9 cellular contexts compared by ENCODE assay signal in the genomic region with DNA sequence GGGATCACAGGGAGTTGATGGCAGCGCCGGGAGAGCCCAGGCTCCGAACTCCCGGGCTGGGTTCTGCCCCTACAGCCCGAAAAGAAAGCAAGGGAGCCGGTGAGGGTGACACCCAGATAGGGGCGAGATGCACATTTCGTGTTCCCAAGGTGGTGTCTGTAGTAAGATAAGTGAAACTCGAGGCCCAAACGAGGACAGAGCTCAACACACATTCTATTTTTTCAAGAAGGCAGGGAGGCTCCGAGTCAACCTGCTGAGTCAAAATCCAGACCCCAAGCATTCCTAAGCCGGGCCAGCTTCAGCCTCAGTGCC. TPM values are rescaled to one million over a fixed set of nuclear protein-coding genes. Genes with fewer than 3 reads are reported as not detected.
DNase-seq lines count a peak whose midpoint lies in the region; TF ChIP-seq lines count a peak whose summit lies in the region.
"Had no signal": no experiment of that assay in that cellular context is flagged by ENCODE, and none has a peak within 500 bp of the region (broad histone marks: within the 10 kb centered on the region; RNA-seq: fewer than 3 reads in every experiment).

No MANE protein-coding gene starts in this region.

- H3K27ac ChIP-seq in liver (ENCODE audit: low read depth in 1 of 2, low read length in 2 of 2) (peak overlapping the region; percentile 83 to 92), tibial artery (peak overlapping the region; percentile 99)

- peak overlapping the region in 1 of 2 donors; percentile 36 for H3K9ac ChIP-seq in liver (ENCODE audit: low read depth in 1 of 2, low read length in 2 of 2)

- peaks cover 0 to 11% (median 6%) of the 10 kb centered on the region in 4 donors for H3K4me1 ChIP-seq in liver (ENCODE audit: control insufficient read depth in 4 of 4, insufficient read depth in 4 of 4, low read length in 3 of 4)
- peaks cover 0 to 13% (median 7%) of the 10 kb centered on the region in 4 donors for H3K4me1 ChIP-seq in tibial artery

- no peaks in the 10 kb centered on the region for H3K36me3 Mint-ChIP-seq in activated naive CD4-positive, alpha-beta T cell treated with anti-CD3 and anti-CD28 coated beads for 36 hours (ENCODE audit: low read depth)
- no peaks in the 10 kb centered on the region for H3K36me3 Mint-ChIP-seq in activated naive CD8-positive, alpha-beta T cell

- H3K4me3 Mint-ChIP-seq in activated naive CD4-positive, alpha-beta T cell treated with anti-CD3 and anti-CD28 coated beads for 36 hours, result peak overlapping the region; percentile 79
- peak overlapping the region; percentile 72 for H3K4me3 Mint-ChIP-seq in activated naive CD8-positive, alpha-beta T cell

- 33% methylated on average over 12 of the region's 12 CpGs for WGBS in liver

- H3K27ac Mint-ChIP-seq in activated naive CD4-positive, alpha-beta T cell treated with anti-CD3 and anti-CD28 coated beads for 36 hours, result peak overlapping the region; percentile 74
- H3K27ac Mint-ChIP-seq in activated naive CD8-positive, alpha-beta T cell, result peak overlapping the region; percentile 90

- no peak for DNase-seq in activated naive CD4-positive, alpha-beta T cell treated with anti-CD3 and anti-CD28 coated beads for 36 hours
- no peak for DNase-seq in activated naive CD4-positive, alpha-beta T cell treated with Interleukin-2 at 50 U/mL for 16 hours
- DNase-seq in tibial artery (no peak), DMS 273 (lab: John Stamatoyannopoulos, UW; ENCODE audit: unreplicated experiment) (no peak), superior temporal gyrus (ENCODE audit: extremely low spot score) (no peak)
- no peak for DNase-seq in activated effector memory CD4-positive, alpha-beta T cell treated with anti-CD3 and anti-CD28 coated beads, Interleukin-2, amount 50 U/mL, for 16 hours

- no peaks in the 10 kb centered on the region for H3K27me3 Mint-ChIP-seq in activated naive CD4-positive, alpha-beta T cell treated with anti-CD3 and anti-CD28 coated beads for 36 hours (ENCODE audit: low read depth)
- H3K27me3 Mint-ChIP-seq in activated naive CD8-positive, alpha-beta T cell, result no peaks in the 10 kb centered on the region

- CTCF ChIA-PET in activated naive CD4-positive, alpha-beta T cell treated with anti-CD3 and anti-CD28 coated beads for 36 hours (lab: Charles Lee), result interaction anchor here (0.8 to 3.5 kb wide), 7 partner anchors 8 to 71 kb away, joined by 3 to 19 read pairs (median 4); no protein-coding TSS in a partner anchor

- intact Hi-C loops in activated naive CD4-positive, alpha-beta T cell treated with anti-CD3 and anti-CD28 coated beads for 36 hours (cut with micrococcal nuclease), result loop anchor here (1.0 to 2.0 kb wide), 4 partner anchors 9 to 146 kb away; no protein-coding TSS in a partner anchor
- intact Hi-C loops in tibial artery (cut with DNase I; ENCODE audit: low total_unique reads), result loop anchor here (10.0 kb wide), 1 partner anchor 530 kb away; a partner anchor contains a TSS

- TF ChIP-seq CTCF in liver (IDR thresholded peaks at IDR 0.05; ENCODE audit: low read depth, low read length, missing input control) (no peak), tibial artery (IDR thresholded peaks at IDR 0.05) (no peak)

- H3K9me3 ChIP-seq in liver (ENCODE audit: control insufficient read depth in 4 of 4, low read length in 3 of 4) (no peaks in the 10 kb centered on the region), tibial artery (no peaks in the 10 kb centered on the region)

- no peaks in the 10 kb centered on the region for H3K27me3 ChIP-seq in liver (ENCODE audit: control insufficient read depth in 4 of 4, insufficient read depth in 4 of 4, low read length in 3 of 4)
- no peaks in the 10 kb centered on the region for H3K27me3 ChIP-seq in tibial artery

- H3K9me3 Mint-ChIP-seq in activated naive CD4-positive, alpha-beta T cell treated with anti-CD3 and anti-CD28 coated beads for 36 hours, result no peaks in the 10 kb centered on the region
- no peaks in the 10 kb centered on the region for H3K9me3 Mint-ChIP-seq in activated naive CD8-positive, alpha-beta T cell (ENCODE audit: low read depth)

- TF ChIP-seq RAD21 in liver (IDR thresholded peaks at IDR 0.05), result no peak

- H3K4me3 ChIP-seq in liver (ENCODE audit: low read depth in 1 of 3, low read length in 3 of 3), result peak overlapping the region in 2 of 3 donors; percentile 35 to 88
- peak overlapping the region; percentile 98 to 100 for H3K4me3 ChIP-seq in tibial artery

- H3K36me3 ChIP-seq in liver (ENCODE audit: control insufficient read depth in 4 of 4, insufficient read depth in 3 of 4, low read depth in 1 of 4, low read length in 3 of 4), result no peaks in the 10 kb centered on the region
- H3K36me3 ChIP-seq in tibial artery, result no peaks in the 10 kb centered on the region

- H3K4me1 Mint-ChIP-seq in activated naive CD4-positive, alpha-beta T cell treated with anti-CD3 and anti-CD28 coated beads for 36 hours (ENCODE audit: low read depth), result peaks cover 27% of the 10 kb centered on the region
- peaks cover 33% of the 10 kb centered on the region for H3K4me1 Mint-ChIP-seq in activated naive CD8-positive, alpha-beta T cell (ENCODE audit: low read depth)

TF ChIP-seq in liver, 16 proteins besides CTCF, POLR2A, EP300 and RAD21:
- TF ChIP-seq RXRA (IDR thresholded peaks at IDR 0.05) (no peak), FOXA1 (IDR thresholded peaks at IDR 0.05) (no peak), GABPA (IDR thresholded peaks at IDR 0.05 in 1 of 2, conservative IDR thresholded peaks at IDR 0.05 in 1 of 2) (no peak), FOXA2 (IDR thresholded peaks at IDR 0.05) (no peak), NR2F2 (IDR thresholded peaks at IDR 0.05) (no peak), YY1 (IDR thresholded peaks at IDR 0.05) (no peak), TAF1 (conservative IDR thresholded peaks at IDR 0.05) (no peak), HNF4A (conservative IDR thresholded peaks at IDR 0.05) (no peak), HNF4G (IDR thresholded peaks at IDR 0.05) (no peak)
- TF ChIP-seq, protein P1, sequence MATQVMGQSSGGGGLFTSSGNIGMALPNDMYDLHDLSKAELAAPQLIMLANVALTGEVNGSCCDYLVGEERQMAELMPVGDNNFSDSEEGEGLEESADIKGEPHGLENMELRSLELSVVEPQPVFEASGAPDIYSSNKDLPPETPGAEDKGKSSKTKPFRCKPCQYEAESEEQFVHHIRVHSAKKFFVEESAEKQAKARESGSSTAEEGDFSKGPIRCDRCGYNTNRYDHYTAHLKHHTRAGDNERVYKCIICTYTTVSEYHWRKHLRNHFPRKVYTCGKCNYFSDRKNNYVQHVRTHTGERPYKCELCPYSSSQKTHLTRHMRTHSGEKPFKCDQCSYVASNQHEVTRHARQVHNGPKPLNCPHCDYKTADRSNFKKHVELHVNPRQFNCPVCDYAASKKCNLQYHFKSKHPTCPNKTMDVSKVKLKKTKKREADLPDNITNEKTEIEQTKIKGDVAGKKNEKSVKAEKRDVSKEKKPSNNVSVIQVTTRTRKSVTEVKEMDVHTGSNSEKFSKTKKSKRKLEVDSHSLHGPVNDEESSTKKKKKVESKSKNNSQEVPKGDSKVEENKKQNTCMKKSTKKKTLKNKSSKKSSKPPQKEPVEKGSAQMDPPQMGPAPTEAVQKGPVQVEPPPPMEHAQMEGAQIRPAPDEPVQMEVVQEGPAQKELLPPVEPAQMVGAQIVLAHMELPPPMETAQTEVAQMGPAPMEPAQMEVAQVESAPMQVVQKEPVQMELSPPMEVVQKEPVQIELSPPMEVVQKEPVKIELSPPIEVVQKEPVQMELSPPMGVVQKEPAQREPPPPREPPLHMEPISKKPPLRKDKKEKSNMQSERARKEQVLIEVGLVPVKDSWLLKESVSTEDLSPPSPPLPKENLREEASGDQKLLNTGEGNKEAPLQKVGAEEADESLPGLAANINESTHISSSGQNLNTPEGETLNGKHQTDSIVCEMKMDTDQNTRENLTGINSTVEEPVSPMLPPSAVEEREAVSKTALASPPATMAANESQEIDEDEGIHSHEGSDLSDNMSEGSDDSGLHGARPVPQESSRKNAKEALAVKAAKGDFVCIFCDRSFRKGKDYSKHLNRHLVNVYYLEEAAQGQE (IDR thresholded peaks at IDR 0.05), result no peak
- TF ChIP-seq, protein P2, sequence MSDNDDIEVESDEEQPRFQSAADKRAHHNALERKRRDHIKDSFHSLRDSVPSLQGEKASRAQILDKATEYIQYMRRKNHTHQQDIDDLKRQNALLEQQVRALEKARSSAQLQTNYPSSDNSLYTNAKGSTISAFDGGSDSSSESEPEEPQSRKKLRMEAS (IDR thresholded peaks at IDR 0.05), result no peak
- TF ChIP-seq, protein P3, sequence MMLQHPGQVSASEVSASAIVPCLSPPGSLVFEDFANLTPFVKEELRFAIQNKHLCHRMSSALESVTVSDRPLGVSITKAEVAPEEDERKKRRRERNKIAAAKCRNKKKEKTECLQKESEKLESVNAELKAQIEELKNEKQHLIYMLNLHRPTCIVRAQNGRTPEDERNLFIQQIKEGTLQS (IDR thresholded peaks at IDR 0.05), result no peak
- TF ChIP-seq, protein P4, sequence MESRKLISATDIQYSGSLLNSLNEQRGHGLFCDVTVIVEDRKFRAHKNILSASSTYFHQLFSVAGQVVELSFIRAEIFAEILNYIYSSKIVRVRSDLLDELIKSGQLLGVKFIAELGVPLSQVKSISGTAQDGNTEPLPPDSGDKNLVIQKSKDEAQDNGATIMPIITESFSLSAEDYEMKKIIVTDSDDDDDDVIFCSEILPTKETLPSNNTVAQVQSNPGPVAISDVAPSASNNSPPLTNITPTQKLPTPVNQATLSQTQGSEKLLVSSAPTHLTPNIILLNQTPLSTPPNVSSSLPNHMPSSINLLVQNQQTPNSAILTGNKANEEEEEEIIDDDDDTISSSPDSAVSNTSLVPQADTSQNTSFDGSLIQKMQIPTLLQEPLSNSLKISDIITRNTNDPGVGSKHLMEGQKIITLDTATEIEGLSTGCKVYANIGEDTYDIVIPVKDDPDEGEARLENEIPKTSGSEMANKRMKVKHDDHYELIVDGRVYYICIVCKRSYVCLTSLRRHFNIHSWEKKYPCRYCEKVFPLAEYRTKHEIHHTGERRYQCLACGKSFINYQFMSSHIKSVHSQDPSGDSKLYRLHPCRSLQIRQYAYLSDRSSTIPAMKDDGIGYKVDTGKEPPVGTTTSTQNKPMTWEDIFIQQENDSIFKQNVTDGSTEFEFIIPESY (IDR thresholded peaks at IDR 0.05), result no peak

RNA-seq across cellular contexts. Expression of a gene that starts 24.2 kb away (rescaled TPM):
- 10 to 100 TPM; 82.4 to 85.0 TPM for total RNA-seq in activated naive CD4-positive, alpha-beta T cell treated with anti-CD3 and anti-CD28 coated beads for 36 hours
- total RNA-seq in liver, result 10 to 100 TPM; 30.0 to 37.4 TPM
- 10 to 100 TPM; 15.8 to 27.5 TPM for polyA plus RNA-seq in liver

RNA-seq across cellular contexts. Expression of a gene that starts 55.3 kb away (rescaled TPM):
- total RNA-seq in activated naive CD4-positive, alpha-beta T cell treated with anti-CD3 and anti-CD28 coated beads for 36 hours, result under 1 TPM; 0.52 to 0.99 TPM
- total RNA-seq in liver, result under 1 TPM; 0.17 to 0.37 TPM
- under 1 TPM; 0.13 to 0.42 TPM for polyA plus RNA-seq in liver
- total RNA-seq: SK-MEL-5 had no signal
